ENCODE assay signal across 24 cellular contexts in genomic region chr16:69562818-69563217, GRCh38.
"Had no signal": no experiment of that assay in that cellular context is flagged by ENCODE, and none has a peak within 500 bp of the region (broad histone marks: within the 10 kb centered on the region; RNA-seq: fewer than 3 reads in every experiment).

No MANE protein-coding gene starts in this region.

- FAIRE-seq: endothelial cell of umbilical vein, frontal cortex had no signal

- H3K4me3 ChIP-seq: body of pancreas, cardiac muscle cell, hepatocyte, left ventricle myocardium inferior, tibial artery had no signal

- H3K4me3 Mint-ChIP-seq: activated CD8-positive, alpha-beta memory T cell treated with anti-CD3 and anti-CD28 coated beads, Interleukin-2, amount 10 ng/mL, durations not matched to agents 7 days and 5 days had no signal

- H3K9ac ChIP-seq: parathyroid adenoma had no signal

- H3K36me3 Mint-ChIP-seq: activated CD8-positive, alpha-beta memory T cell treated with anti-CD3 and anti-CD28 coated beads, Interleukin-2, amount 10 ng/mL, durations not matched to agents 7 days and 5 days had no signal

- H3K27ac ChIP-seq: body of pancreas, cardiac muscle cell, hepatocyte, left ventricle myocardium inferior, parathyroid adenoma, tibial artery had no signal

- H3K27me3 ChIP-seq: body of pancreas, cardiac muscle cell, hepatocyte, tibial artery had no signal

- DNase-seq: activated CD4-positive, alpha-beta memory T cell treated with anti-CD3 and anti-CD28 coated beads for 36 hours; activated CD4-positive, alpha-beta T cell treated with anti-CD3 and anti-CD28 coated beads for 48 hours; activated CD8-positive, alpha-beta memory T cell treated with anti-CD3 and anti-CD28 coated beads, Interleukin-2, amount 10 ng/mL, durations not matched to agents 7 days and 5 days; activated naive CD4-positive, alpha-beta T cell; activated T-cell treated with anti-CD3 and anti-CD28 coated beads for 4 hours; anterior cingulate cortex; body of pancreas; dermis blood vessel endothelial cell; effector memory CD4-positive, alpha-beta T cell; glutamatergic neuron; left ventricle myocardium inferior; nucleus accumbens; right cardiac atrium; stimulated activated CD4-positive, alpha-beta T cell treated with anti-CD3 and anti-CD28 coated beads, Interleukin-12 subunit alpha, Interleukin-12 subunit beta, amount 100 ng/mL, for 4 hours; stimulated activated CD4-positive, alpha-beta T cell treated with anti-CD3 and anti-CD28 coated beads, Interleukin-4, amount 100 ng/mL, for 4 hours; stimulated activated naive CD8-positive, alpha-beta T cell treated with anti-CD3 and anti-CD28 coated beads, Interleukin-15, amount 100 ng/mL, for 72 hours; tibial artery had no signal

- H3K27me3 Mint-ChIP-seq: activated CD4-positive, alpha-beta memory T cell treated with anti-CD3 and anti-CD28 coated beads for 36 hours; activated CD8-positive, alpha-beta memory T cell treated with anti-CD3 and anti-CD28 coated beads, Interleukin-2, amount 10 ng/mL, durations not matched to agents 7 days and 5 days; stimulated activated naive CD8-positive, alpha-beta T cell treated with anti-CD3 and anti-CD28 coated beads, Interleukin-15, amount 100 ng/mL, for 72 hours had no signal

- H3K9me3 Mint-ChIP-seq: activated CD4-positive, alpha-beta memory T cell treated with anti-CD3 and anti-CD28 coated beads for 36 hours; activated T-helper 2 cell treated with anti-CD3 and anti-CD28 coated beads, Interferon-gamma antibody, Interleukin-2, Interleukin-4, amounts not matched to agents 10 μg/mL and 5 μg/mL and 100 μg/mL, durations not matched to agents 14 hours and 24 hours and 36 hours had no signal

- ATAC-seq: activated CD8-positive, alpha-beta memory T cell treated with anti-CD3 and anti-CD28 coated beads, Interleukin-2, amount 10 ng/mL, durations not matched to agents 7 days and 5 days; body of pancreas; esophagus mucosa; right cardiac atrium; stimulated activated naive CD8-positive, alpha-beta T cell treated with anti-CD3 and anti-CD28 coated beads, Interleukin-15, amount 100 ng/mL, for 72 hours had no signal

- H3K4me2 ChIP-seq: hepatocyte had no signal

- H3K9me3 ChIP-seq: body of pancreas, left ventricle myocardium inferior, tibial artery had no signal

- H3K36me3 ChIP-seq: cardiac muscle cell, left ventricle myocardium inferior, tibial artery had no signal

- H3K79me2 ChIP-seq: parathyroid adenoma had no signal

- H2AFZ ChIP-seq: hepatocyte, parathyroid adenoma had no signal
